ENCODE assay signal across 27 cellular contexts in genomic region chr2:33262097-33262496, GRCh38.
"Had no signal": no experiment of that assay in that cellular context is flagged by ENCODE, and none has a peak within 500 bp of the region (broad histone marks: within the 10 kb centered on the region; RNA-seq: fewer than 3 reads in every experiment).

No MANE protein-coding gene starts in this region.

- H3K4me3 ChIP-seq: gastrocnemius medialis, heart left ventricle had no signal

- H3K27me3 ChIP-seq: brain microvascular endothelial cell, foreskin keratinocyte, gastrocnemius medialis, heart left ventricle had no signal

- H3K27ac Mint-ChIP-seq: activated CD4-positive, alpha-beta memory T cell treated with anti-CD3 and anti-CD28 coated beads for 36 hours; activated CD4-positive, alpha-beta T cell treated with anti-CD3 and anti-CD28 coated beads for 36 hours; activated CD4-positive, alpha-beta T cell treated with anti-CD3 and anti-CD28 coated beads, Interleukin-2, amount 10 ng/mL, durations not matched to agents 24 days and 14 days; activated CD8-positive, alpha-beta memory T cell treated with anti-CD3 and anti-CD28 coated beads, Interleukin-2, amount 10 ng/mL, durations not matched to agents 7 days and 5 days; activated CD8-positive, alpha-beta T cell treated with anti-CD3 and anti-CD28 coated beads, Interleukin-2, amount 10 ng/mL, durations not matched to agents 7 days and 5 days; activated naive CD4-positive, alpha-beta T cell treated with anti-CD3 and anti-CD28 coated beads for 36 hours; activated naive CD4-positive, alpha-beta T cell treated with anti-CD3 and anti-CD28 coated beads, Interleukin-2, amount 50 U/mL, for 72 hours; activated naive CD8-positive, alpha-beta T cell treated with anti-CD3 and anti-CD28 coated beads, Interleukin-2, amount 10 ng/mL, durations not matched to agents 7 days and 5 days; activated T-helper 1 cell treated with anti-CD3 and anti-CD28 coated beads, Interleukin-12 subunit alpha, Interleukin-12 subunit beta, Interleukin-2, Interleukin-4 antibody, amounts not matched to agents 30 ng/mL and 10 ng/mL and 1 ng/mL, durations not matched to agents 14 hours and 24 hours and 36 hours; activated T-helper 2 cell treated with anti-CD3 and anti-CD28 coated beads, Interferon-gamma antibody, Interleukin-2, Interleukin-4, amounts not matched to agents 10 μg/mL and 5 μg/mL and 100 μg/mL, durations not matched to agents 14 hours and 24 hours and 36 hours had no signal

- H3K9me3 Mint-ChIP-seq: activated CD4-positive, alpha-beta T cell treated with anti-CD3 and anti-CD28 coated beads, Interleukin-2, amount 10 ng/mL, durations not matched to agents 24 days and 14 days; activated naive CD4-positive, alpha-beta T cell treated with anti-CD3 and anti-CD28 coated beads, Interleukin-2, amount 50 U/mL, for 72 hours; activated naive CD8-positive, alpha-beta T cell treated with anti-CD3 and anti-CD28 coated beads, Interleukin-2, amount 10 ng/mL, durations not matched to agents 7 days and 5 days had no signal

- H3K36me3 Mint-ChIP-seq: activated CD8-positive, alpha-beta memory T cell treated with anti-CD3 and anti-CD28 coated beads, Interleukin-2, amount 10 ng/mL, durations not matched to agents 7 days and 5 days; activated naive CD4-positive, alpha-beta T cell treated with anti-CD3 and anti-CD28 coated beads, Interleukin-2, amount 50 U/mL, for 72 hours; activated naive CD8-positive, alpha-beta T cell treated with anti-CD3 and anti-CD28 coated beads, Interleukin-2, amount 10 ng/mL, durations not matched to agents 7 days and 5 days had no signal

- H3K4me1 Mint-ChIP-seq: activated CD4-positive, alpha-beta T cell treated with anti-CD3 and anti-CD28 coated beads for 36 hours; activated CD4-positive, alpha-beta T cell treated with anti-CD3 and anti-CD28 coated beads, Interleukin-2, amount 10 ng/mL, durations not matched to agents 24 days and 14 days; activated CD8-positive, alpha-beta memory T cell treated with anti-CD3 and anti-CD28 coated beads, Interleukin-2, amount 10 ng/mL, durations not matched to agents 7 days and 5 days; activated naive CD8-positive, alpha-beta T cell treated with anti-CD3 and anti-CD28 coated beads, Interleukin-2, amount 10 ng/mL, durations not matched to agents 7 days and 5 days had no signal

- H3K9me3 ChIP-seq: gastrocnemius medialis had no signal

- ATAC-seq: activated CD4-positive, alpha-beta T cell treated with anti-CD3 and anti-CD28 coated beads for 36 hours; activated CD8-positive, alpha-beta memory T cell treated with anti-CD3 and anti-CD28 coated beads, Interleukin-2, amount 10 ng/mL, durations not matched to agents 7 days and 5 days; activated CD8-positive, alpha-beta T cell treated with anti-CD3 and anti-CD28 coated beads, Interleukin-2, amount 10 ng/mL, durations not matched to agents 7 days and 5 days; activated naive CD4-positive, alpha-beta T cell treated with anti-CD3 and anti-CD28 coated beads, Interleukin-2, amount 50 U/mL, for 72 hours; foreskin keratinocyte; gastrocnemius medialis had no signal

- DNase-seq: activated CD4-positive, alpha-beta memory T cell treated with anti-CD3 and anti-CD28 coated beads for 36 hours; activated CD4-positive, alpha-beta T cell treated with anti-CD3 and anti-CD28 coated beads for 36 hours; activated CD4-positive, alpha-beta T cell treated with anti-CD3 and anti-CD28 coated beads, Interleukin-2, amount 10 ng/mL, durations not matched to agents 24 days and 14 days; activated CD4-positive, CD25-positive, alpha-beta regulatory T cell; activated CD4-positive, CD25-positive, alpha-beta regulatory T cell treated with anti-CD3 and anti-CD28 coated beads, Interleukin-2, amount 50 U/mL, for 72 hours; activated CD8-positive, alpha-beta memory T cell treated with anti-CD3 and anti-CD28 coated beads, Interleukin-2, amount 10 ng/mL, durations not matched to agents 7 days and 5 days; activated CD8-positive, alpha-beta memory T cell treated with anti-CD3 and anti-CD28 coated beads, Interleukin-2, amount 50 U/mL, for 4 hours; activated CD8-positive, alpha-beta T cell treated with anti-CD3 and anti-CD28 coated beads, Interleukin-2, amount 10 ng/mL, durations not matched to agents 7 days and 5 days; activated effector memory CD4-positive, alpha-beta T cell treated with anti-CD3 and anti-CD28 coated beads, Interleukin-2, amount 50 U/mL, for 16 hours; activated naive CD4-positive, alpha-beta T cell treated with anti-CD3 and anti-CD28 coated beads for 36 hours; activated naive CD8-positive, alpha-beta T cell treated with anti-CD3 and anti-CD28 coated beads, Interleukin-2, amount 10 ng/mL, durations not matched to agents 7 days and 5 days; activated T-cell treated with anti-CD3 and anti-CD28 coated beads, Interleukin-2, amount 50 U/mL, for 1 hour; activated T-cell treated with anti-CD3 and anti-CD28 coated beads, Interleukin-2, amount 50 U/mL, for 48 hours; brain microvascular endothelial cell; caudate nucleus; cortex of kidney; dermis blood vessel endothelial cell; effector CD8-positive, alpha-beta T cell; foreskin keratinocyte; gastrocnemius medialis; glutamatergic neuron; heart left ventricle; T-helper 2 cell had no signal

- H3K4me3 Mint-ChIP-seq: activated CD4-positive, alpha-beta memory T cell treated with anti-CD3 and anti-CD28 coated beads for 36 hours; activated CD4-positive, alpha-beta T cell treated with anti-CD3 and anti-CD28 coated beads for 36 hours; activated CD4-positive, alpha-beta T cell treated with anti-CD3 and anti-CD28 coated beads, Interleukin-2, amount 10 ng/mL, durations not matched to agents 24 days and 14 days; activated CD8-positive, alpha-beta memory T cell treated with anti-CD3 and anti-CD28 coated beads, Interleukin-2, amount 10 ng/mL, durations not matched to agents 7 days and 5 days; activated CD8-positive, alpha-beta T cell treated with anti-CD3 and anti-CD28 coated beads, Interleukin-2, amount 10 ng/mL, durations not matched to agents 7 days and 5 days; activated naive CD4-positive, alpha-beta T cell treated with anti-CD3 and anti-CD28 coated beads for 36 hours; activated naive CD8-positive, alpha-beta T cell treated with anti-CD3 and anti-CD28 coated beads, Interleukin-2, amount 10 ng/mL, durations not matched to agents 7 days and 5 days; activated T-helper 1 cell treated with anti-CD3 and anti-CD28 coated beads, Interleukin-12 subunit alpha, Interleukin-12 subunit beta, Interleukin-2, Interleukin-4 antibody, amounts not matched to agents 30 ng/mL and 10 ng/mL and 1 ng/mL, durations not matched to agents 14 hours and 24 hours and 36 hours had no signal

- H3K4me1 ChIP-seq: foreskin keratinocyte, gastrocnemius medialis had no signal

- H3K27ac ChIP-seq: brain microvascular endothelial cell, epithelial cell of prostate, foreskin keratinocyte, gastrocnemius medialis, heart left ventricle had no signal
